23 cellular contexts compared by ENCODE assay signal in the genomic region with DNA sequence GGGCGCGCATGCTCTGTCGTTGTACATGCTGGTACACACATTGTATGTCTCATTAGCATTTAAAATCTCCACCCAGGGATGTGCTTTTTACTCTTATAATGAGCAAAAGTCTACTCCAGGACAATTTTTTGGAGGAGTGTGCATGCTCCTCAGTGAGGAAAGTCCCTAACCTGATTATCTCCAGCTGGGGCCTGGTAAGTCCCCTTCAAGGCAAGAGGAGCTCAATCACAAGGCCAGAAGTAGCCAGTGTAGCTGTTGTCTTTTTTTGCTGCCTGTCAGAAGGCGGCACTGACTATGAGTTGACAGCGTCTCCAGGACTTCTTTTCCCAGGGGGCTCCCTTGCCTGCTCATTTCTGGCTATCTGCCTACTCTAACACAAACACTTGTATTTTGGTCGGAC.
DNase-seq lines count a peak whose midpoint lies in the region; ATAC-seq and TF ChIP-seq lines count a peak whose summit lies in the region.
"Had no signal": no experiment of that assay in that cellular context is flagged by ENCODE, and none has a peak within 500 bp of the region (broad histone marks: within the 10 kb centered on the region; RNA-seq: fewer than 3 reads in every experiment).

No MANE protein-coding gene starts in this region.

- H2BK12ac ChIP-seq in H9 (ENCODE audit: insufficient read length, low read depth, low read length) = no peak overlapping the region

- no peaks in the 10 kb centered on the region for H3K27me3 Mint-ChIP-seq in H9 (ENCODE audit: low read depth)
- no peaks in the 10 kb centered on the region for H3K27me3 Mint-ChIP-seq in glutamatergic neuron (ENCODE audit: unreplicated experiment)
- H3K27me3 Mint-ChIP-seq: activated naive CD8-positive, alpha-beta T cell treated with anti-CD3 and anti-CD28 coated beads, Interleukin-2, amount 10 ng/mL, durations not matched to agents 7 days and 5 days; CD4-positive, alpha-beta T cell had no signal

- WGBS in H9 (ENCODE audit: extremely low coverage, insufficient read length, low lambda C conversion rate) = no CpG with 5 or more reads among the region's 6 CpGs

- H3K4me1 Mint-ChIP-seq in H9 (peaks cover 27 to 33% of the 10 kb centered on the region in 2 experiments), glutamatergic neuron (ENCODE audit: low read depth, unreplicated experiment) (peaks cover 12% of the 10 kb centered on the region)
- H3K4me1 Mint-ChIP-seq: activated naive CD8-positive, alpha-beta T cell treated with anti-CD3 and anti-CD28 coated beads, Interleukin-2, amount 10 ng/mL, durations not matched to agents 7 days and 5 days; natural killer cell had no signal

- H3K27ac Mint-ChIP-seq in H9 (peak overlapping the region in 2 of 3 experiments; percentile 33 to 92; a peak in 3 of 7 replicates), glutamatergic neuron (ENCODE audit: unreplicated experiment) (no peak overlapping the region)
- H3K27ac Mint-ChIP-seq: activated naive CD8-positive, alpha-beta T cell treated with anti-CD3 and anti-CD28 coated beads, Interleukin-2, amount 10 ng/mL, durations not matched to agents 7 days and 5 days; activated T-helper 2 cell treated with anti-CD3 and anti-CD28 coated beads, Interferon-gamma antibody, Interleukin-2, Interleukin-4, amounts not matched to agents 10 μg/mL and 5 μg/mL and 100 μg/mL, durations not matched to agents 14 hours and 24 hours and 36 hours; CD4-positive, alpha-beta T cell; natural killer cell had no signal

- no peak overlapping the region for H3K14ac ChIP-seq in H9 (ENCODE audit: insufficient read depth, low read length)

- H2AFZ ChIP-seq in H9 (ENCODE audit: low read length) = no peak overlapping the region
- H2AFZ ChIP-seq: PC-9 had no signal

- no peak overlapping the region for H2BK120ac ChIP-seq in H9 (ENCODE audit: low read depth, low read length, poor library complexity, severe bottlenecking)

- H3T11ph ChIP-seq in H9 (ENCODE audit: low read length) = no peak overlapping the region

- no peak overlapping the region for H3K4ac ChIP-seq in H9 (ENCODE audit: low read depth, low read length)

- H2BK20ac ChIP-seq in H9 (ENCODE audit: low read depth, low read length, poor library complexity, severe bottlenecking) = no peak overlapping the region

- H3K79me2 ChIP-seq in H9 (ENCODE audit: insufficient read depth, low read length) = no peaks in the 10 kb centered on the region

- TF ChIP-seq CTCF in H9 (conservative IDR thresholded peaks at IDR 0.05) (no peak), glutamatergic neuron (IDR thresholded peaks at IDR 0.05; ENCODE audit: partially characterized antibody, unreplicated experiment) (no peak), omental fat pad (IDR thresholded peaks at IDR 0.05) (no peak)

- no peak overlapping the region for H3K23ac ChIP-seq in H9 (ENCODE audit: insufficient read length, low read depth, low read length)

- no peak overlapping the region for H2BK15ac ChIP-seq in H9 (ENCODE audit: low read depth, low read length)

- H3K9me3 ChIP-seq in H9 (ENCODE audit: control insufficient read depth, low read depth, low read length) = no peaks in the 10 kb centered on the region
- H3K9me3 ChIP-seq: prostate gland had no signal

- no peak overlapping the region for H3K9ac ChIP-seq in H9 (ENCODE audit: extremely low read depth, insufficient read length, low read length)

- H3K56ac ChIP-seq in H9 (ENCODE audit: insufficient read length, low read depth, low read length) = no peak overlapping the region

- peaks cover 0 to 4% (median 3%) of the 10 kb centered on the region in 3 experiments; a peak in 3 of 7 replicates for H3K36me3 Mint-ChIP-seq in H9 (ENCODE audit: insufficient read depth in 1 of 3, low read depth in 3 of 3)
- peaks cover 3% of the 10 kb centered on the region for H3K36me3 Mint-ChIP-seq in glutamatergic neuron (ENCODE audit: unreplicated experiment)
- H3K36me3 Mint-ChIP-seq: activated naive CD8-positive, alpha-beta T cell treated with anti-CD3 and anti-CD28 coated beads, Interleukin-2, amount 10 ng/mL, durations not matched to agents 7 days and 5 days had no signal

- peaks cover 2 to 4% of the 10 kb centered on the region in 2 experiments; a peak in 2 of 5 replicates for H3K9me3 Mint-ChIP-seq in H9
- H3K9me3 Mint-ChIP-seq in glutamatergic neuron (ENCODE audit: unreplicated experiment) = peaks cover 3% of the 10 kb centered on the region
- H3K9me3 Mint-ChIP-seq: CD4-positive, alpha-beta T cell had no signal

- H2BK5ac ChIP-seq in H9 (ENCODE audit: insufficient read length, low read length) = no peak overlapping the region

- no peaks in the 10 kb centered on the region for H4K20me1 ChIP-seq in H9 (ENCODE audit: control insufficient read depth, insufficient read depth, insufficient read length)

- H3K4me2 ChIP-seq in H9 (ENCODE audit: insufficient read depth, insufficient read length, low read length) = no peak overlapping the region
- H3K4me2 ChIP-seq: PC-9 had no signal

- no peak overlapping the region for H3K18ac ChIP-seq in H9 (ENCODE audit: insufficient read length, low read depth, low read length)

- no peak for DNase-seq in H9
- DNase-seq in NCI-H2171 treated with DMSO at 0.1 percent for 48 hours (lab: John Stamatoyannopoulos, UW) = peak; percentile 79
- peak; percentile 29 for DNase-seq in glutamatergic neuron
- DNase-seq in GDM1 (lab: John Stamatoyannopoulos, UW) = no peak
- DNase-seq in omental fat pad (ENCODE audit: low spot score) = no peak
- no peak for DNase-seq in medulla oblongata (ENCODE audit: extremely low spot score)
- DNase-seq: activated CD8-positive, alpha-beta memory T cell treated with anti-CD3 and anti-CD28 coated beads, Interleukin-2, amount 50 U/mL, for 4 hours; activated naive CD8-positive, alpha-beta T cell treated with anti-CD3 and anti-CD28 coated beads, Interleukin-2, amount 10 ng/mL, durations not matched to agents 7 days and 5 days; CD4-positive, alpha-beta T cell; GF-D8; left cardiac atrium; natural killer cell; NCI-H2029; NCI-H748 treated with DMSO at 0.1 percent for 48 hours; PC-9; SIG-M5; stimulated activated CD4-positive, alpha-beta T cell treated with anti-CD3 and anti-CD28 coated beads, Interleukin-2, amount 100 ng/mL, for 24 hours; stimulated activated naive CD4-positive, alpha-beta T cell treated with Interleukin-2 at 50 U/mL for 16 hours had no signal

- H4K91ac ChIP-seq in H9 (ENCODE audit: insufficient read length, low read depth, low read length) = no peak overlapping the region

- H3K4me3 Mint-ChIP-seq in H9 = no peak overlapping the region
- H3K4me3 Mint-ChIP-seq in glutamatergic neuron (ENCODE audit: unreplicated experiment) = no peak overlapping the region
- H3K4me3 Mint-ChIP-seq: activated naive CD8-positive, alpha-beta T cell treated with anti-CD3 and anti-CD28 coated beads, Interleukin-2, amount 10 ng/mL, durations not matched to agents 7 days and 5 days; CD4-positive, alpha-beta T cell; natural killer cell had no signal

- H3K23me2 ChIP-seq in H9 (ENCODE audit: insufficient read length, low read depth, low read length, poor library complexity, severe bottlenecking) = no peaks in the 10 kb centered on the region

- no peak overlapping the region for H4K5ac ChIP-seq in H9 (ENCODE audit: insufficient read length, low read depth, low read length)

- H4K8ac ChIP-seq in H9 (replicated peaks; ENCODE audit: insufficient read length, low read depth, low read length) = no peak overlapping the region

- H3K27me3 ChIP-seq in H9 (ENCODE audit: insufficient read depth, low read length) = no peaks in the 10 kb centered on the region

- peaks cover 6% of the 10 kb centered on the region; the same call in 1 of the 2 replicates for H3K4me1 ChIP-seq in H9 (ENCODE audit: insufficient read depth, low read length)
- H3K4me1 ChIP-seq: prostate gland had no signal

- H3K79me1 ChIP-seq in H9 (ENCODE audit: insufficient read depth, low read depth, low read length, poor library complexity, severe bottlenecking) = no peaks in the 10 kb centered on the region

- peak; percentile 69 for ATAC-seq in GM18511 (IDR thresholded peaks at IDR 0.05; ENCODE audit: unreplicated experiment)
- no peak for ATAC-seq in omental fat pad (ENCODE audit: low FRiP score)
- ATAC-seq: HCT116, K562, left cardiac atrium, natural killer cell had no signal

- no peak overlapping the region for H2AK5ac ChIP-seq in H9 (ENCODE audit: insufficient read length, low read length)

- H3K27ac ChIP-seq in H9 (ENCODE audit: insufficient read length, low read depth, low read length) = no peak overlapping the region
- H3K27ac ChIP-seq: PC-9, prostate gland had no signal

Comparison
In these comparisons a context has a peak if more than half of its experiments do, and no peak if none do; other contexts are left out.
1. DNase-seq: peak in NCI-H2171 treated with DMSO at 0.1 percent for 48 hours (single experiment) and glutamatergic neuron (single experiment); none in H9 (single experiment), GDM1 (single experiment), omental fat pad (single experiment) and medulla oblongata (single experiment).